In the genomic region with DNA sequence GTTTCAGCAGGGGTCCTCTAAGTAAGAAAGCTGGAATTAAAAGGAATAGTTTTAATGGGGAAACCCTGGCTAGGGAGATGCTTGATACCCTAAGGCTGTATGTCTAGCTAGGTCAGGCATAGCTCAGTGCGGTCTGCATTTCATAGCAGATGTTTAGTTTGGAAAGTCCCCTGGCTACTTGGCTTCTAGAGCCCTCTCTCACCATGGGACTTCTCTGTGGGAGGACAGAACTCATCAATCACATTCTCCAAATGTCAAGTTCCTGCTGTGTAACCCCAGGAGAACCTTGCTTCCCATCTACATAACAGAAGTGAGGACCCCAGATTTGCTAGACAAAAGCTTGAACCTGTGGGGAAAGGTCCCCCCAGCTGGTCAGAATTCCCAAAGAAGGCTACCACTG, we compare ENCODE assay signal across 21 cellular contexts. TPM values are rescaled to one million over a fixed set of nuclear protein-coding genes. Genes with fewer than 3 reads are reported as not detected.
DNase-seq lines count a peak whose midpoint lies in the region; ATAC-seq, FAIRE-seq and TF ChIP-seq lines count a peak whose summit lies in the region.
"Had no signal": no experiment of that assay in that cellular context is flagged by ENCODE, and none has a peak within 500 bp of the region (broad histone marks: within the 10 kb centered on the region; RNA-seq: fewer than 3 reads in every experiment).

No MANE protein-coding gene starts in this region.

- H3K27ac Mint-ChIP-seq in nephron = peak overlapping the region; percentile 62 to 73 (median 73)
- H3K27ac Mint-ChIP-seq: activated CD4-positive, alpha-beta T cell treated with anti-CD3 and anti-CD28 coated beads, Interleukin-2, amount 10 ng/mL, durations not matched to agents 7 days and 5 days had no signal

- H3K27me3 Mint-ChIP-seq in nephron (ENCODE audit: low read depth) = no peaks in the 10 kb centered on the region
- H3K27me3 Mint-ChIP-seq: activated CD4-positive, alpha-beta T cell treated with anti-CD3 and anti-CD28 coated beads, Interleukin-2, amount 10 ng/mL, durations not matched to agents 7 days and 5 days had no signal

- DNase-seq in GM13976 (ENCODE audit: low spot score) (peak; percentile 56), bronchial epithelial cell (ENCODE audit: low read depth) (peak; percentile 6), SJCRH30 (no peak), HK-2 (ENCODE audit: unreplicated experiment) (no peak), NCI-H2196 treated with DMSO at 0.1 percent for 48 hours (lab: John Stamatoyannopoulos, UW; ENCODE audit: unreplicated experiment) (no peak), right lobe of liver (no peak)
- DNase-seq: activated CD4-positive, alpha-beta T cell treated with anti-CD3 and anti-CD28 coated beads, Interleukin-2, amount 10 ng/mL, durations not matched to agents 7 days and 5 days; aorta; BE2C; effector CD8-positive, alpha-beta T cell; GOT3; naive B cell; NCI-H1092 treated with DMSO at 0.1 percent for 48 hours; NCI-H510A treated with DMSO at 0.1 percent for 48 hours; stimulated activated CD4-positive, alpha-beta T cell treated with anti-CD3 and anti-CD28 coated beads, Interleukin-2, amount 100 ng/mL, for 48 hours had no signal

- in situ Hi-C loops in GM13976 (cut with MboI; ENCODE audit: low sequenced_read_pairs, unreplicated experiment) = no loop called here

- H3K36me3 Mint-ChIP-seq in nephron (ENCODE audit: low read depth) = no peaks in the 10 kb centered on the region

- intact Hi-C loops in right lobe of liver (cut with DNase I) = loop anchor here (10.0 kb wide), 1 partner anchor 153 kb away; no protein-coding TSS in a partner anchor

- H3K9ac ChIP-seq in HUES48 (ENCODE audit: low read depth, low read length) = no peak overlapping the region

- TF ChIP-seq CTCF in GM13976 (IDR thresholded peaks at IDR 0.05; ENCODE audit: borderline replicate concordance, control extremely low read depth, extremely low read depth, insufficient read depth, missing control alignments) (no peak), bronchial epithelial cell (IDR thresholded peaks at IDR 0.05; ENCODE audit: insufficient read depth, low read length, severe bottlenecking) (no peak), nephron (IDR thresholded peaks at IDR 0.05; ENCODE audit: unreplicated experiment in 3 of 3) (no peak), right lobe of liver (IDR thresholded peaks at IDR 0.05) (no peak)

- WGBS in right lobe of liver (ENCODE audit: insufficient coverage, low coverage, low lambda C conversion rate, missing lambda C conversion rate) = 22% methylated on average over 1 of the region's 1 CpG

- no peak for ATAC-seq in right lobe of liver

- H3K27me3 ChIP-seq in HUES48 (ENCODE audit: control insufficient read depth, insufficient read depth, low read length) = peaks cover 7% of the 10 kb centered on the region; the same call in 1 of the 2 replicates
- no peaks in the 10 kb centered on the region for H3K27me3 ChIP-seq in bronchial epithelial cell (ENCODE audit: control insufficient read depth, insufficient read depth, low read length)
- no peaks in the 10 kb centered on the region for H3K27me3 ChIP-seq in SJCRH30
- no peaks in the 10 kb centered on the region for H3K27me3 ChIP-seq in right lobe of liver
- H3K27me3 ChIP-seq: BE2C had no signal

- H3K4me1 ChIP-seq in HUES48 (ENCODE audit: control insufficient read depth, insufficient read depth, low read length) (peaks cover 45% of the 10 kb centered on the region), SJCRH30 (no peaks in the 10 kb centered on the region), right lobe of liver (no peaks in the 10 kb centered on the region)
- H3K4me1 ChIP-seq: BE2C had no signal

- no peaks in the 10 kb centered on the region for H3K36me3 ChIP-seq in HUES48 (ENCODE audit: control insufficient read depth, insufficient read depth, low read length)
- H3K36me3 ChIP-seq in bronchial epithelial cell (ENCODE audit: control insufficient read depth, insufficient read depth, low read length) = no peaks in the 10 kb centered on the region
- H3K36me3 ChIP-seq in SJCRH30 = no peaks in the 10 kb centered on the region
- H3K36me3 ChIP-seq in right lobe of liver = no peaks in the 10 kb centered on the region
- H3K36me3 ChIP-seq: BE2C had no signal

- H3K9me3 ChIP-seq in HUES48 (ENCODE audit: control insufficient read depth, insufficient read depth, low read length) = no peaks in the 10 kb centered on the region
- no peaks in the 10 kb centered on the region for H3K9me3 ChIP-seq in SJCRH30 (replicated peaks)
- H3K9me3 ChIP-seq in right lobe of liver = no peaks in the 10 kb centered on the region
- H3K9me3 ChIP-seq: BE2C had no signal

- H3K27ac ChIP-seq in HUES48 (ENCODE audit: low read depth, low read length) = peak overlapping the region; percentile 87
- H3K27ac ChIP-seq in SJCRH30 = no peak overlapping the region
- H3K27ac ChIP-seq in right lobe of liver = no peak overlapping the region

- H3K4me1 Mint-ChIP-seq in nephron = peaks cover 35% of the 10 kb centered on the region

- H3K9me3 Mint-ChIP-seq in nephron = no peaks in the 10 kb centered on the region
- H3K9me3 Mint-ChIP-seq: activated CD4-positive, alpha-beta T cell treated with anti-CD3 and anti-CD28 coated beads, Interleukin-2, amount 10 ng/mL, durations not matched to agents 7 days and 5 days; naive B cell; T-helper 1 cell treated with Interleukin-12 subunit alpha and Interleukin-12 subunit beta and Interleukin-4 antibody, amounts not matched to agents 30 μg/mL and 1 μg/mL, for 36 hours had no signal

- peak overlapping the region; percentile 28; the same call in 1 of the 2 replicates for H3K4me3 ChIP-seq in HUES48 (ENCODE audit: low read depth, low read length)
- no peak overlapping the region for H3K4me3 ChIP-seq in bronchial epithelial cell (ENCODE audit: low read depth, low read length)
- no peak overlapping the region for H3K4me3 ChIP-seq in SJCRH30
- H3K4me3 ChIP-seq in right lobe of liver = no peak overlapping the region

- no peak for FAIRE-seq in bronchial epithelial cell (lab: Jason Lieb, UNC)
- FAIRE-seq: frontal cortex, keratinocyte, RCC 7860 had no signal

- H3K4me3 Mint-ChIP-seq in nephron = no peak overlapping the region
- H3K4me3 Mint-ChIP-seq: activated CD4-positive, alpha-beta T cell treated with anti-CD3 and anti-CD28 coated beads, Interleukin-2, amount 10 ng/mL, durations not matched to agents 7 days and 5 days; naive B cell; T-helper 1 cell treated with Interleukin-12 subunit alpha and Interleukin-12 subunit beta and Interleukin-4 antibody, amounts not matched to agents 30 μg/mL and 1 μg/mL, for 36 hours had no signal

- no peak for TF ChIP-seq POLR2A in right lobe of liver (IDR thresholded peaks at IDR 0.05)

RNA-seq across cellular contexts. Expression of gene ANXA4, which starts 24.0 kb away (rescaled TPM):
- total RNA-seq in bronchial epithelial cell (15.0 and 26.4 TPM in 2 replicates), right lobe of liver (100 to 1,000 TPM in 3 of 6 experiments, 10 to 100 TPM in 3; 53.5 to 173 (median 92.1) TPM)
- total RNA-seq in SJCRH30 (2014; rRNA removed; shearing (Covaris generic)) = 2.8 and 4.7 TPM in 2 replicates

Comparison
In these comparisons a context has a peak if more than half of its experiments do, and no peak if none do; other contexts are left out.
1. DNase-seq: peak in GM13976 (single experiment) and bronchial epithelial cell (single experiment); none in SJCRH30 (0 of 2), HK-2 (single experiment), NCI-H2196 treated with DMSO at 0.1 percent for 48 hours (single experiment) and right lobe of liver (0 of 3).